Comparison of ENCODE assay signal across 8 cellular contexts in genomic region chr16:18926189-18926865, GRCh38.
DNase-seq lines count a peak whose midpoint lies in the region; ATAC-seq and TF ChIP-seq lines count a peak whose summit lies in the region.
"Not testable (repeated sequence)": the region's sequence is repeated elsewhere in the genome, so short reads cannot be mapped to it uniquely, and the experiment has no call there.

Gene SMG1 (minus strand): TSS chr16:18926408. CDS start chr16:18926041, 367 bp downstream.

- H3K4me1 Mint-ChIP-seq in activated naive CD4-positive, alpha-beta T cell treated with anti-CD3 and anti-CD28 coated beads, Interleukin-2, amount 50 U/mL, for 24 hours, result peaks cover 27% of the 10 kb centered on the region

- H3K27me3 Mint-ChIP-seq in activated naive CD4-positive, alpha-beta T cell treated with anti-CD3 and anti-CD28 coated beads, Interleukin-2, amount 50 U/mL, for 24 hours, result not testable (repeated sequence)

- POLR2A ChIA-PET in GM10248 (lab: Yijun Ruan, JAX), result interaction anchor here (1.0 to 2.0 kb wide), 2 partner anchors 9 to 136 kb away, joined by 4 to 5 read pairs; partner anchors contain the start of gene RPS15A

- H3K9me3 Mint-ChIP-seq in activated naive CD4-positive, alpha-beta T cell treated with anti-CD3 and anti-CD28 coated beads, Interleukin-2, amount 50 U/mL, for 24 hours, result not testable (repeated sequence)

- H3K4me3 Mint-ChIP-seq in activated naive CD4-positive, alpha-beta T cell treated with anti-CD3 and anti-CD28 coated beads, Interleukin-2, amount 50 U/mL, for 24 hours, result peak within 1 kb of the TSS; percentile 93

- not testable (repeated sequence) for H3K36me3 Mint-ChIP-seq in activated naive CD4-positive, alpha-beta T cell treated with anti-CD3 and anti-CD28 coated beads, Interleukin-2, amount 50 U/mL, for 24 hours

- CTCF ChIA-PET in GM10248 (lab: Yijun Ruan, JAX), result not testable (repeated sequence)

- ATAC-seq in HG02610 (IDR thresholded peaks at IDR 0.05; ENCODE audit: unreplicated experiment) (peak; percentile 88), SK-N-SH treated with all-trans-retinoic acid at 6 μM for 48 hours (peak; percentile 93)

- DNase-seq in GM10248 (ENCODE audit: extremely low spot score) (peak; percentile 91), NCI-H1092 (lab: John Stamatoyannopoulos, UW) (peak; percentile 92), globus pallidus (ENCODE audit: low spot score) (peak; percentile 88), nucleus accumbens (lab: John Stamatoyannopoulos, UW) (peak; percentile 22 to 95 (median 86)), superior temporal gyrus (ENCODE audit: extremely low spot score) (peak; percentile 87)

- H3K27ac Mint-ChIP-seq in activated naive CD4-positive, alpha-beta T cell treated with anti-CD3 and anti-CD28 coated beads, Interleukin-2, amount 50 U/mL, for 24 hours, result peak within 1 kb of the TSS; percentile 98

- not testable (repeated sequence) for TF ChIP-seq CTCF in GM10248 (IDR thresholded peaks at IDR 0.05; ENCODE audit: control extremely low read depth, extremely low read depth, low read depth, missing control alignments)

Comparison
In these comparisons a context has a peak if more than half of its experiments do, and no peak if none do; other contexts are left out.
1. Peak in every context shown above with its lines: DNase-seq and ATAC-seq.